11 cellular contexts compared by ENCODE assay signal in genomic region chr20:44522841-44523240, GRCh38. TPM values are rescaled to one million over a fixed set of nuclear protein-coding genes. Genes with fewer than 3 reads are reported as not detected.
DNase-seq lines count a peak whose midpoint lies in the region; ATAC-seq and TF ChIP-seq lines count a peak whose summit lies in the region.
"Had no signal": no experiment of that assay in that cellular context is flagged by ENCODE, and none has a peak within 500 bp of the region (broad histone marks: within the 10 kb centered on the region; RNA-seq: fewer than 3 reads in every experiment).

No MANE protein-coding gene starts in this region.

- H3K27ac Mint-ChIP-seq in activated CD4-positive, alpha-beta T cell treated with anti-CD3 and anti-CD28 coated beads, Interleukin-2, amount 10 ng/mL, durations not matched to agents 7 days and 5 days, result peak overlapping the region; percentile 90
- H3K27ac Mint-ChIP-seq in glutamatergic neuron (ENCODE audit: unreplicated experiment), result no peak overlapping the region

- no peak for DNase-seq in activated CD4-positive, alpha-beta T cell treated with anti-CD3 and anti-CD28 coated beads, Interleukin-2, amount 10 ng/mL, durations not matched to agents 7 days and 5 days
- DNase-seq in activated CD4-positive, alpha-beta T cell treated with anti-CD3 and anti-CD28 coated beads for 1 hour, result no peak
- DNase-seq in RWPE2 (ENCODE audit: low spot score) (no peak), glutamatergic neuron (no peak), spleen (no peak), GM19238 (ENCODE audit: insufficient read length, low spot score) (no peak), nucleus accumbens (lab: John Stamatoyannopoulos, UW) (no peak)
- DNase-seq: activated CD4-positive, alpha-beta T cell treated with anti-CD3 and anti-CD28 coated beads, Interleukin-2, amount 50 U/mL, for 1 hour; colonic mucosa; KG1 had no signal

- no peak for TF ChIP-seq POLR2A in spleen (IDR thresholded peaks at IDR 0.05)

- H3K36me3 Mint-ChIP-seq in activated CD4-positive, alpha-beta T cell treated with anti-CD3 and anti-CD28 coated beads, Interleukin-2, amount 10 ng/mL, durations not matched to agents 7 days and 5 days (ENCODE audit: low read depth), result peaks cover 3% of the 10 kb centered on the region
- H3K36me3 Mint-ChIP-seq in glutamatergic neuron (ENCODE audit: unreplicated experiment), result no peaks in the 10 kb centered on the region

- no peaks in the 10 kb centered on the region for H3K9me3 Mint-ChIP-seq in activated CD4-positive, alpha-beta T cell treated with anti-CD3 and anti-CD28 coated beads, Interleukin-2, amount 10 ng/mL, durations not matched to agents 7 days and 5 days
- H3K9me3 Mint-ChIP-seq in glutamatergic neuron (ENCODE audit: unreplicated experiment), result no peaks in the 10 kb centered on the region

- peak overlapping the region; percentile 72 for H3K4me3 Mint-ChIP-seq in activated CD4-positive, alpha-beta T cell treated with anti-CD3 and anti-CD28 coated beads, Interleukin-2, amount 10 ng/mL, durations not matched to agents 7 days and 5 days
- peak overlapping the region; percentile 91 for H3K4me3 Mint-ChIP-seq in glutamatergic neuron (ENCODE audit: unreplicated experiment)

- CTCF ChIA-PET in activated CD4-positive, alpha-beta T cell treated with anti-CD3 and anti-CD28 coated beads, Interleukin-2, amount 10 ng/mL, durations not matched to agents 7 days and 5 days (lab: Charles Lee), result no interaction called here

- POLR2A ChIA-PET in activated CD4-positive, alpha-beta T cell treated with anti-CD3 and anti-CD28 coated beads, Interleukin-2, amount 10 ng/mL, durations not matched to agents 7 days and 5 days (lab: Charles Lee), result interaction anchor here (1.4 kb wide), 1 partner anchor 48 kb away, joined by 3 read pairs; no protein-coding TSS in a partner anchor

- H3K27ac ChIP-seq in RWPE2 (ENCODE audit: poor library complexity, severe bottlenecking) (peak overlapping the region; percentile 62), spleen (peak overlapping the region in 6 of 8 donors; percentile 92 to 100 (median 98))

- H3K27me3 ChIP-seq in RWPE2 (ENCODE audit: insufficient read depth, poor library complexity, severe bottlenecking), result no peaks in the 10 kb centered on the region
- no peaks in the 10 kb centered on the region for H3K27me3 ChIP-seq in spleen (replicated peaks in 1 of 7)
- H3K27me3 ChIP-seq: colonic mucosa had no signal

- H3K9me3 ChIP-seq in RWPE2 (ENCODE audit: severe bottlenecking) (no peaks in the 10 kb centered on the region), spleen (no peaks in the 10 kb centered on the region)
- H3K9me3 ChIP-seq: colonic mucosa had no signal

- H3K4me3 ChIP-seq in RWPE2 (ENCODE audit: severe bottlenecking) (no peak overlapping the region), spleen (peak overlapping the region in 1 of 8 donors; percentile 86)

- no peaks in the 10 kb centered on the region for H3K27me3 Mint-ChIP-seq in activated CD4-positive, alpha-beta T cell treated with anti-CD3 and anti-CD28 coated beads, Interleukin-2, amount 10 ng/mL, durations not matched to agents 7 days and 5 days
- H3K27me3 Mint-ChIP-seq in glutamatergic neuron (ENCODE audit: unreplicated experiment), result peaks cover 4% of the 10 kb centered on the region

- ATAC-seq in RWPE2 (ENCODE audit: low read depth) (no peak), GM19351 (IDR thresholded peaks at IDR 0.05; ENCODE audit: unreplicated experiment) (no peak)

- TF ChIP-seq CTCF in RWPE2 (IDR thresholded peaks at IDR 0.05; ENCODE audit: poor library complexity, severe bottlenecking) (no peak), glutamatergic neuron (IDR thresholded peaks at IDR 0.05; ENCODE audit: partially characterized antibody, unreplicated experiment) (no peak), spleen (IDR thresholded peaks at IDR 0.05 in 8 of 11, conservative IDR thresholded peaks at IDR 0.05 in 3 of 11) (no peak)

- intact Hi-C loops in spleen (cut with DNase I; ENCODE audit: low total_unique reads), result loop anchor here (10.0 kb wide), 1 partner anchor 92 kb away; no protein-coding TSS in a partner anchor

- 74 to 90% (median 86%) methylated on average over 1 of the region's 1 CpG for WGBS in spleen, 5 donors

- peaks cover 20% of the 10 kb centered on the region for H3K36me3 ChIP-seq in RWPE2 (ENCODE audit: low read depth)
- peaks cover 0 to 18% (median 0%) of the 10 kb centered on the region in 6 donors for H3K36me3 ChIP-seq in spleen
- H3K36me3 ChIP-seq: colonic mucosa had no signal

- H3K4me1 ChIP-seq in RWPE2 (ENCODE audit: insufficient read depth, poor library complexity, severe bottlenecking) (peaks cover 33% of the 10 kb centered on the region), spleen (peaks cover 22 to 46% (median 40%) of the 10 kb centered on the region in 6 donors)

- H3K4me1 Mint-ChIP-seq in activated CD4-positive, alpha-beta T cell treated with anti-CD3 and anti-CD28 coated beads, Interleukin-2, amount 10 ng/mL, durations not matched to agents 7 days and 5 days, result peaks cover 36% of the 10 kb centered on the region
- peaks cover 17% of the 10 kb centered on the region for H3K4me1 Mint-ChIP-seq in glutamatergic neuron (ENCODE audit: low read depth, unreplicated experiment)

RNA-seq across cellular contexts. Expression of gene SERINC3, which starts 1.0 kb away (rescaled TPM):
- total RNA-seq in activated CD4-positive, alpha-beta T cell treated with anti-CD3 and anti-CD28 coated beads, Interleukin-2, amount 10 ng/mL, durations not matched to agents 7 days and 5 days, result 10 to 100 TPM; 82.2 to 98.4 TPM
- total RNA-seq in glutamatergic neuron (ENCODE audit: unreplicated experiment) (125 TPM), spleen (100 to 1,000 TPM in 2 of 7 donors, 10 to 100 TPM in 5; 73.2 to 117 (median 90.3) TPM)
- polyA plus RNA-seq in spleen, result 10 to 100 TPM; 14.5 to 23.9 (median 20.8) TPM

RNA-seq across cellular contexts. Expression of gene TTPAL, which starts 47.2 kb away (rescaled TPM):
- 10 to 100 TPM; 17.1 to 19.5 TPM for total RNA-seq in activated CD4-positive, alpha-beta T cell treated with anti-CD3 and anti-CD28 coated beads, Interleukin-2, amount 10 ng/mL, durations not matched to agents 7 days and 5 days
- total RNA-seq in glutamatergic neuron (ENCODE audit: unreplicated experiment) (18.9 TPM), spleen (10 to 100 TPM; 11.1 to 16.3 (median 12.3) TPM)
- 1 to 10 TPM; 3.5 to 5.9 (median 3.7) TPM for polyA plus RNA-seq in spleen

RNA-seq across cellular contexts. Expression of gene PKIG, which starts 59.5 kb away (rescaled TPM):
- 1 to 10 TPM; 3.3 to 5.1 TPM for total RNA-seq in activated CD4-positive, alpha-beta T cell treated with anti-CD3 and anti-CD28 coated beads, Interleukin-2, amount 10 ng/mL, durations not matched to agents 7 days and 5 days
- total RNA-seq in glutamatergic neuron (ENCODE audit: unreplicated experiment) (42.0 TPM), spleen (10 to 100 TPM; 37.5 to 82.6 (median 47.6) TPM)
- 10 to 100 TPM; 64.6 to 82.1 (median 74.9) TPM for polyA plus RNA-seq in spleen
